10 cellular contexts compared by ENCODE assay signal in genomic region chr1:201501812-201502510, GRCh38. TPM values are rescaled to one million over a fixed set of nuclear protein-coding genes. Genes with fewer than 3 reads are reported as not detected.
DNase-seq lines count a peak whose midpoint lies in the region; ATAC-seq, FAIRE-seq and TF ChIP-seq lines count a peak whose summit lies in the region.
"Had no signal": no experiment of that assay in that cellular context is flagged by ENCODE, and none has a peak within 500 bp of the region (broad histone marks: within the 10 kb centered on the region; RNA-seq: fewer than 3 reads in every experiment).

No MANE protein-coding gene starts in this region.

- no peak overlapping the region for H2AFZ ChIP-seq in K562 (ENCODE audit: low read depth, low read length)

- BruUV-seq in K562 (replicated peaks; lab: Mats Ljungman, UMichigan) = no TSS peak

- peaks cover 36% of the 10 kb centered on the region for H3K4me1 Mint-ChIP-seq in activated naive CD4-positive, alpha-beta T cell treated with anti-CD3 and anti-CD28 coated beads, Interleukin-2, amount 10 ng/mL, durations not matched to agents 7 days and 5 days

- H3K4me3 ChIP-seq in K562 (no peak overlapping the region), mucosa of stomach (ENCODE audit: low read length) (no peak overlapping the region), urinary bladder (ENCODE audit: low read depth, low read length) (no peak overlapping the region)

- H3K4me3 Mint-ChIP-seq in activated naive CD4-positive, alpha-beta T cell treated with anti-CD3 and anti-CD28 coated beads, Interleukin-2, amount 10 ng/mL, durations not matched to agents 7 days and 5 days = no peak overlapping the region
- H3K4me3 Mint-ChIP-seq: activated T-helper 17 cell treated with anti-CD3 and anti-CD28 coated beads, Interleukin-2, amount 50 U/mL, for 72 hours had no signal

- H3K4me1 ChIP-seq in K562 (replicated peaks in 1 of 2; ENCODE audit: control insufficient read depth in 2 of 2, insufficient read depth in 2 of 2, low read length in 2 of 2) (peaks cover 6 to 9% of the 10 kb centered on the region in 2 experiments; a peak in 4 of 5 replicates), mucosa of stomach (ENCODE audit: control insufficient read depth, insufficient read depth, low read length) (peaks cover 45% of the 10 kb centered on the region), urinary bladder (ENCODE audit: insufficient read depth) (no peaks in the 10 kb centered on the region)

- H3K27me3 Mint-ChIP-seq in activated naive CD4-positive, alpha-beta T cell treated with anti-CD3 and anti-CD28 coated beads, Interleukin-2, amount 10 ng/mL, durations not matched to agents 7 days and 5 days = no peaks in the 10 kb centered on the region
- H3K27me3 Mint-ChIP-seq: activated T-helper 17 cell treated with anti-CD3 and anti-CD28 coated beads, Interleukin-2, amount 50 U/mL, for 72 hours; IgD-negative memory B cell had no signal

- in situ Hi-C loops in K562 (cut with MboI) = no loop called here

- TF ChIP-seq CTCF in K562 (IDR thresholded peaks at IDR 0.05 in 2 of 3, conservative IDR thresholded peaks at IDR 0.05 in 1 of 3; ENCODE audit: insufficient read depth in 2 of 3, low read depth in 1 of 3, low read length in 3 of 3) = no peak

- POLR2A ChIA-PET in K562 (lab: Yijun Ruan, JAX) = interaction anchor here (0.7 to 3.4 kb wide), 6 partner anchors 9 to 147 kb away, joined by 3 to 14 read pairs (median 4); no protein-coding TSS in a partner anchor

- intact Hi-C loops in K562 (cut with micrococcal nuclease) = no loop called here

- H3K9me3 Mint-ChIP-seq in activated naive CD4-positive, alpha-beta T cell treated with anti-CD3 and anti-CD28 coated beads, Interleukin-2, amount 10 ng/mL, durations not matched to agents 7 days and 5 days = no peaks in the 10 kb centered on the region
- H3K9me3 Mint-ChIP-seq: activated T-helper 17 cell treated with anti-CD3 and anti-CD28 coated beads, Interleukin-2, amount 50 U/mL, for 72 hours; IgD-negative memory B cell had no signal

- H3K36me3 ChIP-seq in K562 (ENCODE audit: control insufficient read depth, insufficient read depth, low read length) (no peaks in the 10 kb centered on the region), mucosa of stomach (ENCODE audit: control insufficient read depth, insufficient read depth, low read length) (no peaks in the 10 kb centered on the region), urinary bladder (ENCODE audit: insufficient read depth) (no peaks in the 10 kb centered on the region)

- H3K27me3 ChIP-seq in K562 (ENCODE audit: control insufficient read depth in 2 of 2, insufficient read depth in 2 of 2, low read length in 2 of 2) (peaks cover 0 to 20% of the 10 kb centered on the region in 2 experiments; a peak in 1 of 5 replicates), mucosa of stomach (ENCODE audit: control insufficient read depth, insufficient read depth, low read length) (no peaks in the 10 kb centered on the region)

- no peak for TF ChIP-seq EP300 in K562 (IDR thresholded peaks at IDR 0.05; ENCODE audit: low read length)

- H3K27ac Mint-ChIP-seq in activated naive CD4-positive, alpha-beta T cell treated with anti-CD3 and anti-CD28 coated beads, Interleukin-2, amount 10 ng/mL, durations not matched to agents 7 days and 5 days = peak overlapping the region; percentile 60
- H3K27ac Mint-ChIP-seq: activated T-helper 17 cell treated with anti-CD3 and anti-CD28 coated beads, Interleukin-2, amount 50 U/mL, for 72 hours; IgD-negative memory B cell had no signal

- no peak overlapping the region for H3K4me2 ChIP-seq in K562 (ENCODE audit: insufficient read depth, low read length)

- H3K27ac ChIP-seq in K562 (ENCODE audit: extremely low read depth, low read depth, low read length) = no peak overlapping the region
- H3K27ac ChIP-seq in urinary bladder (ENCODE audit: low read depth) = peak overlapping the region; percentile 53

- DNase-seq in activated naive CD4-positive, alpha-beta T cell treated with anti-CD3 and anti-CD28 coated beads, Interleukin-2, amount 10 ng/mL, durations not matched to agents 7 days and 5 days = no peak
- no peak for DNase-seq in activated naive CD4-positive, alpha-beta T cell treated with anti-CD3 and anti-CD28 coated beads, Interleukin-2, amount 50 U/mL, for 16 hours
- no peak for DNase-seq in K562 (ENCODE audit: extremely low read depth in 1 of 4, low spot score in 3 of 4)
- no peak for DNase-seq in activated CD4-positive, CD25-positive, alpha-beta regulatory T cell treated with anti-CD3 and anti-CD28 coated beads, Interleukin-2, amount 50 U/mL, for 72 hours

- H3K9ac ChIP-seq in K562 (ENCODE audit: insufficient read depth in 1 of 2, low read depth in 2 of 2, low read length in 2 of 2) (no peak overlapping the region), mucosa of stomach (ENCODE audit: low read length) (peak overlapping the region; percentile 23)

- no peak for TF ChIP-seq POLR2A in K562 (conservative IDR thresholded peaks at IDR 0.05)

- no peak for FAIRE-seq in K562 (lab: Jason Lieb, UNC)

- no peak for ATAC-seq in K562
- no peak for ATAC-seq in HG03354 (IDR thresholded peaks at IDR 0.05; ENCODE audit: poor library complexity, severe bottlenecking, unreplicated experiment)
- no peak for ATAC-seq in GM19467 (IDR thresholded peaks at IDR 0.05; ENCODE audit: unreplicated experiment)
- ATAC-seq: activated T-helper 17 cell treated with anti-CD3 and anti-CD28 coated beads, Interleukin-2, amount 50 U/mL, for 72 hours had no signal

- H4K20me1 ChIP-seq in K562 (replicated peaks; ENCODE audit: control insufficient read depth, insufficient read depth, low read length) = no peaks in the 10 kb centered on the region

- H3K79me2 ChIP-seq in K562 (ENCODE audit: control insufficient read depth, insufficient read depth, low read length) = no peaks in the 10 kb centered on the region

- H3K9me3 ChIP-seq in K562 (replicated peaks; ENCODE audit: control insufficient read depth, insufficient read depth, low read depth, low read length) (no peaks in the 10 kb centered on the region), mucosa of stomach (ENCODE audit: control insufficient read depth, low read length) (no peaks in the 10 kb centered on the region)

- WGBS in K562 (ENCODE audit: insufficient coverage, low coverage, missing lambda C conversion rate) = 27% methylated on average over 10 of the region's 10 CpGs
- WGBS in urinary bladder = 59% methylated on average over 10 of the region's 10 CpGs

- no peak for TF ChIP-seq RAD21 in K562 (CRISPR knock-in tag; conservative IDR thresholded peaks at IDR 0.05 in 1 of 2, IDR thresholded peaks at IDR 0.05 in 1 of 2)

- peaks cover 8% of the 10 kb centered on the region for H3K36me3 Mint-ChIP-seq in activated naive CD4-positive, alpha-beta T cell treated with anti-CD3 and anti-CD28 coated beads, Interleukin-2, amount 10 ng/mL, durations not matched to agents 7 days and 5 days
- H3K36me3 Mint-ChIP-seq: IgD-negative memory B cell had no signal

- CTCF ChIA-PET in activated naive CD4-positive, alpha-beta T cell treated with anti-CD3 and anti-CD28 coated beads, Interleukin-2, amount 10 ng/mL, durations not matched to agents 7 days and 5 days (lab: Charles Lee) = interaction anchor here (1.6 to 12.4 kb wide), 4 partner anchors 10 to 54 kb away, joined by 7 to 118 read pairs (median 61); no protein-coding TSS in a partner anchor
- CTCF ChIA-PET in K562 (lab: Yijun Ruan, JAX; ENCODE audit: low intra/inter-chr PET ratio) = no interaction called here

- H3K9me1 ChIP-seq in K562 (ENCODE audit: control insufficient read depth, insufficient read depth, low read length) = no peaks in the 10 kb centered on the region

RNA-seq across cellular contexts. Expression of gene CSRP1, which starts 5.0 kb away (rescaled TPM):
- 6.5 and 10.3 TPM in 2 replicates for total RNA-seq in K562 (2011; cell fraction: chromatin; rRNA removed; ENCODE audit: low replicate concordance)
- total RNA-seq in K562 (2011; cell fraction: nucleolus; rRNA removed) = 7.0 and 7.5 TPM in 2 replicates
- total RNA-seq in K562 (2011; cell fraction: nucleoplasm; rRNA removed) = 7.3 and 8.9 TPM in 2 replicates
- total RNA-seq in K562 (2014; rRNA removed) = 23.7 and 30.8 TPM in 2 replicates
- total RNA-seq in K562 (2014; rRNA removed; fragmentation: Illumina TruSeq; extraction: Trizol) = 19.6 and 22.6 TPM in 2 replicates
- total RNA-seq in K562 (2015; rRNA removed; fragmentation: Illumina TruSeq; extraction: Trizol) = 28.3 and 30.3 TPM in 2 replicates
- 25.7 and 28.2 TPM in 2 replicates for total RNA-seq in K562 (2021)
- polyA plus RNA-seq in K562 (2011; rRNA removed) = 21.3 and 23.7 TPM in 2 replicates
- polyA plus RNA-seq in K562 (2011; cell fraction: cytosol; rRNA removed) = 29.2 and 43.4 TPM in 2 replicates
- 14.3 and 20.0 TPM in 2 replicates for polyA plus RNA-seq in K562 (2011; cell fraction: nucleus; rRNA removed)
- polyA plus RNA-seq in K562 (2012) = 39.0 and 47.5 TPM in 2 replicates
- 34.6 and 39.4 TPM in 2 replicates for polyA plus RNA-seq in K562 (2014; fragmentation: Illumina TruSeq; extraction: Trizol)
- polyA plus RNA-seq in K562 (2014; fragmentation: Nextera tagmentation; extraction: Ambion mirVana) = 10 to 100 TPM in 1 of 2 experiments, 1 to 10 TPM in 1; 6.8 to 11.0 TPM
- polyA plus RNA-seq in K562 (2014; rRNA removed) = 24.9 and 32.1 TPM in 2 replicates
- polyA minus RNA-seq in K562 (2011; rRNA and poly(A)+ RNA removed) = 14.3 and 19.7 TPM in 2 replicates
- 12.0 and 16.7 TPM in 2 replicates for polyA minus RNA-seq in K562 (2011; cell fraction: cytosol; rRNA and poly(A)+ RNA removed)
- polyA minus RNA-seq in K562 (2011; cell fraction: nucleus; rRNA and poly(A)+ RNA removed) = 7.7 and 8.8 TPM in 2 replicates
- total RNA-seq in urinary bladder = 719 TPM
- polyA plus RNA-seq in urinary bladder = 4,390 TPM

RNA-seq across cellular contexts. Expression of gene PHLDA3, which starts 33.0 kb away (rescaled TPM):
- total RNA-seq in K562 (2011; cell fraction: chromatin; rRNA removed; ENCODE audit: low replicate concordance) = not detected in 2 replicates
- total RNA-seq in K562 (2011; cell fraction: nucleolus; rRNA removed) = not detected in 2 replicates
- total RNA-seq in K562 (2011; cell fraction: nucleoplasm; rRNA removed) = not detected in 2 replicates
- total RNA-seq in K562 (2014; rRNA removed) (0.27 TPM in 1 of 2 replicates, not detected in the other), K562 (2014; rRNA removed; fragmentation: Illumina TruSeq; extraction: Trizol) (not detected in 2 replicates), K562 (2015; rRNA removed; fragmentation: Illumina TruSeq; extraction: Trizol) (not detected in 2 replicates), K562 (2021) (0.11 and 0.42 TPM in 2 replicates), urinary bladder (15.2 TPM)
- polyA plus RNA-seq in K562 (2011; rRNA removed) (not detected in 2 replicates), K562 (2014; fragmentation: Illumina TruSeq; extraction: Trizol) (not detected in 2 replicates), K562 (2014; fragmentation: Nextera tagmentation; extraction: Ambion mirVana) (not detected), K562 (2014; rRNA removed) (not detected in 2 replicates), urinary bladder (134 TPM)
- polyA plus RNA-seq in K562 (2011; cell fraction: cytosol; rRNA removed) = 0.13 TPM in 1 of 2 replicates, not detected in the other
- polyA plus RNA-seq in K562 (2011; cell fraction: nucleus; rRNA removed) = 0.04 TPM in 1 of 2 replicates, not detected in the other
- polyA plus RNA-seq in K562 (2012) = not detected in 2 replicates
- polyA minus RNA-seq in K562 (2011; rRNA and poly(A)+ RNA removed) = not detected in 2 replicates
- polyA minus RNA-seq in K562 (2011; cell fraction: cytosol; rRNA and poly(A)+ RNA removed) = not detected in 2 replicates
- not detected in 2 replicates for polyA minus RNA-seq in K562 (2011; cell fraction: nucleus; rRNA and poly(A)+ RNA removed)

RNA-seq across cellular contexts. Expression of gene NAV1, which starts 37.0 kb away (rescaled TPM):
- total RNA-seq in K562 (2011; cell fraction: chromatin; rRNA removed; ENCODE audit: low replicate concordance) = 12.5 and 15.1 TPM in 2 replicates
- total RNA-seq in K562 (2011; cell fraction: nucleolus; rRNA removed) = 5.0 and 6.2 TPM in 2 replicates
- total RNA-seq in K562 (2011; cell fraction: nucleoplasm; rRNA removed) = 10.3 and 12.7 TPM in 2 replicates
- total RNA-seq in K562 (2014; rRNA removed) (4.5 and 4.9 TPM in 2 replicates), K562 (2014; rRNA removed; fragmentation: Illumina TruSeq; extraction: Trizol) (3.2 and 3.7 TPM in 2 replicates), K562 (2015; rRNA removed; fragmentation: Illumina TruSeq; extraction: Trizol) (2.9 and 3.3 TPM in 2 replicates), K562 (2021) (15.4 and 16.8 TPM in 2 replicates), urinary bladder (27.5 TPM)
- polyA plus RNA-seq in K562 (2011; rRNA removed) (0.91 TPM in 2 replicates), K562 (2014; fragmentation: Illumina TruSeq; extraction: Trizol) (10.7 and 13.2 TPM in 2 replicates), K562 (2014; fragmentation: Nextera tagmentation; extraction: Ambion mirVana) (1 to 10 TPM; 1.8 to 2.1 TPM), K562 (2014; rRNA removed) (4.2 and 5.6 TPM in 2 replicates), urinary bladder (19.0 TPM)
- polyA plus RNA-seq in K562 (2011; cell fraction: cytosol; rRNA removed) = 0.63 and 0.92 TPM in 2 replicates
- 2.0 and 4.7 TPM in 2 replicates for polyA plus RNA-seq in K562 (2011; cell fraction: nucleus; rRNA removed)
- 16.3 and 25.4 TPM in 2 replicates for polyA plus RNA-seq in K562 (2012)
- polyA minus RNA-seq in K562 (2011; rRNA and poly(A)+ RNA removed) = 1.5 and 1.9 TPM in 2 replicates
- 3.9 and 4.1 TPM in 2 replicates for polyA minus RNA-seq in K562 (2011; cell fraction: cytosol; rRNA and poly(A)+ RNA removed)
- polyA minus RNA-seq in K562 (2011; cell fraction: nucleus; rRNA and poly(A)+ RNA removed) = 2.9 and 3.0 TPM in 2 replicates

Comparison
In these comparisons a context has a peak if more than half of its experiments do, and no peak if none do; other contexts are left out.
1. RNA of gene CSRP1, which starts 5.0 kb away (total RNA-seq): 719 TPM in urinary bladder (single experiment); 6.5 to 30.8 TPM in K562; every median in the first group is over 10 times any median in the second.
2. RNA of gene PHLDA3, which starts 33.0 kb away (total RNA-seq): 15.2 TPM in urinary bladder (single experiment); 0.11 to 0.42 TPM in K562; every median in the first group is over 10 times any median in the second.